In genomic region chr5:78647838-78648358, GRCh38 we compare ENCODE assay signal across 8 cellular contexts. TPM values are rescaled to one million over a fixed set of nuclear protein-coding genes. Genes with fewer than 3 reads are reported as not detected.
A peak's percentile ranks its signal among the peaks of the same experiment; 100 is the strongest.
DNase-seq lines count a peak whose midpoint lies in the region; ATAC-seq lines count a peak whose summit lies in the region.

No MANE protein-coding gene starts in this region.

- H3K27me3 ChIP-seq in Karpas-422 (ENCODE audit: low read length) (no peaks in the 10 kb centered on the region), right cardiac atrium (ENCODE audit: control insufficient read depth, insufficient read depth) (no peaks in the 10 kb centered on the region)

- peak; percentile 32 for ATAC-seq in GM21825 (IDR thresholded peaks at IDR 0.05; ENCODE audit: unreplicated experiment)
- ATAC-seq in right cardiac atrium, result peak; percentile 59

- H4K20me1 ChIP-seq in Karpas-422 (ENCODE audit: insufficient read depth, low read depth, low read length), result no peaks in the 10 kb centered on the region

- peak overlapping the region; percentile 71; the same call in 1 of the 2 replicates for H2AFZ ChIP-seq in Karpas-422 (ENCODE audit: low read length)

- peak overlapping the region; percentile 88 for H3K4me2 ChIP-seq in Karpas-422 (ENCODE audit: low read depth, low read length, poor library complexity, severe bottlenecking)

- H3K4me1 ChIP-seq in Karpas-422 (ENCODE audit: low read length) (peaks cover 10% of the 10 kb centered on the region), right cardiac atrium (ENCODE audit: control insufficient read depth, insufficient read depth, low read length) (peaks cover 2% of the 10 kb centered on the region)

- H3K9me3 ChIP-seq in Karpas-422 (ENCODE audit: low read length) (no peaks in the 10 kb centered on the region), right cardiac atrium (ENCODE audit: control insufficient read depth, low read length) (no peaks in the 10 kb centered on the region)

- H3K79me2 ChIP-seq in Karpas-422 (ENCODE audit: low read length), result no peaks in the 10 kb centered on the region

- 0 to 1% (median 0%) methylated on average over 37 to 47 of the region's 47 CpGs for WGBS in adipose tissue, 3 donors
- under 1% methylated on average over 47 of the region's 47 CpGs for WGBS in right cardiac atrium

- H3K9me2 ChIP-seq in Karpas-422 (replicated peaks; ENCODE audit: insufficient read depth, low read length), result no peaks in the 10 kb centered on the region

- DNase-seq in Karpas-422 (no peak), right cardiac atrium (peak; percentile 65 to 87 (median 86)), posterior vena cava (ENCODE audit: low spot score) (peak; percentile 88), NCI-H187 treated with DMSO at 0.1 percent for 48 hours (lab: John Stamatoyannopoulos, UW) (no peak), OCI-M2 (lab: John Stamatoyannopoulos, UW; ENCODE audit: unreplicated experiment) (no peak)

- intact Hi-C loops in right cardiac atrium (cut with DNase I) (loop anchor here (2.0 to 10.0 kb wide), 5 partner anchors 73 to 173 kb away; no protein-coding TSS in a partner anchor), posterior vena cava (cut with DNase I) (loop anchor here in 1 of 2 donors (10.0 kb wide), 1 partner anchor 257 kb away; no protein-coding TSS in a partner anchor)

- H3K4me3 ChIP-seq in GM08714 (ENCODE audit: low read length), result peak overlapping the region; percentile 96
- H3K4me3 ChIP-seq in Karpas-422 (ENCODE audit: low read length), result peak overlapping the region; percentile 66
- peak overlapping the region; percentile 75 for H3K4me3 ChIP-seq in right cardiac atrium (ENCODE audit: low read length)

- H3K36me3 ChIP-seq in Karpas-422 (ENCODE audit: insufficient read depth, low read length), result no peaks in the 10 kb centered on the region

- peak overlapping the region; percentile 51; the same call in 1 of the 2 replicates for H3K9ac ChIP-seq in Karpas-422 (ENCODE audit: low read length)

- no peak overlapping the region for H3K27ac ChIP-seq in Karpas-422 (ENCODE audit: low read length)
- H3K27ac ChIP-seq in adipose tissue (ENCODE audit: low read depth, low read length), result peak overlapping the region; percentile 48
- peak overlapping the region; percentile 42 for H3K27ac ChIP-seq in right cardiac atrium (ENCODE audit: low read length)

RNA-seq across cellular contexts. Expression of gene LHFPL2, which starts 0.7 kb away (rescaled TPM):
- 4.7 and 4.8 TPM in 2 replicates for total RNA-seq in Karpas-422 (2014; rRNA removed; shearing (Covaris generic); ENCODE audit: low replicate concordance)
- polyA plus RNA-seq in adipose tissue (10 to 100 TPM in 1 of 3 donors, 1 to 10 TPM in 2; 6.6 to 24.9 (median 7.3) TPM), right cardiac atrium (5.6 TPM)
- total RNA-seq in right cardiac atrium (10 to 100 TPM in 3 of 4 donors, 1 to 10 TPM in 1; 9.7 to 21.4 (median 10.9) TPM), posterior vena cava (10 to 100 TPM; 34.9 to 44.4 TPM)

Comparison
In these comparisons a context has a peak if more than half of its experiments do, and no peak if none do; other contexts are left out.
1. DNase-seq: peak in right cardiac atrium (3 of 3) and posterior vena cava (single experiment); none in Karpas-422 (single experiment), NCI-H187 treated with DMSO at 0.1 percent for 48 hours (single experiment) and OCI-M2 (single experiment).
2. Peak in every context shown above with its lines, with median percentiles within 50 percentile points of each other: H3K4me3 ChIP-seq.